ENCODE assay signal across 10 cellular contexts in genomic region chr11:43979571-43979970, GRCh38. TPM values are rescaled to one million over a fixed set of nuclear protein-coding genes. Genes with fewer than 3 reads are reported as not detected.
DNase-seq lines count a peak whose midpoint lies in the region; ATAC-seq, FAIRE-seq and TF ChIP-seq lines count a peak whose summit lies in the region.
"Not testable (repeated sequence)": the region's sequence is repeated elsewhere in the genome, so short reads cannot be mapped to it uniquely, and the experiment has no call there.
"Had no signal": no experiment of that assay in that cellular context is flagged by ENCODE, and none has a peak within 500 bp of the region (broad histone marks: within the 10 kb centered on the region; RNA-seq: fewer than 3 reads in every experiment).

No MANE protein-coding gene starts in this region.

- not testable (repeated sequence) for H3K9me3 ChIP-seq in T-helper 17 cell (ENCODE audit: control insufficient read depth, low read length, poor library complexity, severe bottlenecking); kidney (ENCODE audit: control insufficient read depth in 1 of 2, low read length in 2 of 2)

- not testable (repeated sequence) for H3K4me1 Mint-ChIP-seq in T-helper 17 cell
- H3K4me1 Mint-ChIP-seq in chondrocyte (ENCODE audit: low read depth), result peaks cover 30% of the 10 kb centered on the region

- H3K9me3 Mint-ChIP-seq in chondrocyte (ENCODE audit: low read depth), result peaks cover 21% of the 10 kb centered on the region

- H3K27ac Mint-ChIP-seq in T-helper 17 cell (peak overlapping the region; percentile 39), chondrocyte (ENCODE audit: unreplicated experiment) (peak overlapping the region; percentile 63)

- H3K27ac ChIP-seq in VCaP, result peak overlapping the region; percentile 47
- H3K27ac ChIP-seq in kidney (ENCODE audit: low read depth in 2 of 2, low read length in 2 of 2), result not testable (repeated sequence)

- DNase-seq in T-helper 17 cell; chondrocyte (ENCODE audit: low spot score); kidney: not testable (repeated sequence)

- not testable (repeated sequence) for H3K36me3 ChIP-seq in kidney (ENCODE audit: control insufficient read depth in 1 of 2, insufficient read depth in 2 of 2, low read length in 2 of 2)

- H3K4me1 ChIP-seq in kidney (ENCODE audit: control insufficient read depth in 1 of 2, insufficient read depth in 1 of 2, low read depth in 1 of 2, low read length in 2 of 2), result not testable (repeated sequence)

- peaks cover 46% of the 10 kb centered on the region for H3K27me3 Mint-ChIP-seq in T-helper 17 cell
- H3K27me3 Mint-ChIP-seq in chondrocyte (ENCODE audit: low read depth), result not testable (repeated sequence)

- H3K4me3 Mint-ChIP-seq in T-helper 17 cell; chondrocyte (ENCODE audit: unreplicated experiment): not testable (repeated sequence)

- not testable (repeated sequence) for H3K9ac ChIP-seq in kidney (ENCODE audit: low read length in 2 of 2)

- TF ChIP-seq CTCF in VCaP (conservative IDR thresholded peaks at IDR 0.05); chondrocyte (IDR thresholded peaks at IDR 0.05); kidney (IDR thresholded peaks at IDR 0.05; ENCODE audit: borderline replicate concordance, extremely low read depth, insufficient read depth): not testable (repeated sequence)

- not testable (repeated sequence) for H3K4me3 ChIP-seq in kidney (ENCODE audit: low read length in 2 of 2)

- not testable (repeated sequence) for ATAC-seq in T-helper 17 cell

- intact Hi-C loops in kidney (cut with DNase I), result not testable (repeated sequence)

- H3K36me3 Mint-ChIP-seq in T-helper 17 cell (ENCODE audit: low read depth); chondrocyte (ENCODE audit: low read depth): not testable (repeated sequence)

- peak; percentile 13 for FAIRE-seq in kidney (lab: Jason Lieb, UNC)

RNA-seq across cellular contexts. Expression of gene C11orf96, which starts 37.1 kb away (rescaled TPM):
- total RNA-seq in T-helper 17 cell (under 1 TPM in 1 of 2 donors, not detected in 1; 0.34 TPM), chondrocyte (1.9 to 33.4 TPM (median 31.9 TPM) in 3 replicates), kidney (153 TPM)
- polyA plus RNA-seq in kidney (ENCODE audit: insufficient read depth, low read depth, low replicate concordance), result 109 TPM
- total RNA-seq: Caco-2; CD4-positive, alpha-beta T cell had no signal
- polyA plus RNA-seq: CD14-positive monocyte; CD4-positive, alpha-beta memory T cell; CD4-positive, CD25-positive, alpha-beta regulatory T cell; CD8-positive, alpha-beta memory T cell had no signal
